ENCODE assay signal across 1 cellular context in the genomic region with DNA sequence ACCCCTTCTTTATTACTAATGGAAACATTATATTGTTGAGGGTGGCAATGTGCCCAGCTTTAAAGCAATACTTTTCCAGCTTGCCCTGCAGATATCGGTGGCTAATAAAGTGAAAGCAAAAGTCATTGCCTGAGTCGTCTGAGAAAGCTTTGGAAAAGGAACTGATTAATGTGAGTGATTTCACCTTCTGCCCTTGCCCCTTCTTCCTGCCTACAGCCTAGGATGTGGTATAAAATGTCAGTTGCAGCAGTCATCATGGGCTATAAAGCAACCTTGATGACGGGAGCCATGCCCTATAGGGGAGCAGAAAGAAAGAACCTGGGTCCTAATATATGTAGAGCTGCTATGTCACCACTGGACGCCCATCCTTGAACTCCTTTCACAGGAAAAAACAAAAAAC.
TF ChIP-seq lines count a peak whose summit lies in the region.

No MANE protein-coding gene starts in this region.

TF ChIP-seq in HepG2, 621 proteins besides CTCF, POLR2A, EP300 and RAD21 (continued from another document):
- no peak for TF ChIP-seq GLI4 (CRISPR knock-in tag; IDR thresholded peaks at IDR 0.05; ENCODE audit: borderline replicate concordance)
- TF ChIP-seq SNRNP70 (IDR thresholded peaks at IDR 0.05; ENCODE audit: low read depth, low read length) = no peak
- TF ChIP-seq TAF1 (CRISPR knock-in tag; IDR thresholded peaks at IDR 0.05) = no peak
- no peak for TF ChIP-seq NCOA1 (CRISPR knock-in tag; IDR thresholded peaks at IDR 0.05)
TF ChIP-seq in HepG2: peak in this region for 0.
